8 cellular contexts compared by ENCODE assay signal in the genomic region with DNA sequence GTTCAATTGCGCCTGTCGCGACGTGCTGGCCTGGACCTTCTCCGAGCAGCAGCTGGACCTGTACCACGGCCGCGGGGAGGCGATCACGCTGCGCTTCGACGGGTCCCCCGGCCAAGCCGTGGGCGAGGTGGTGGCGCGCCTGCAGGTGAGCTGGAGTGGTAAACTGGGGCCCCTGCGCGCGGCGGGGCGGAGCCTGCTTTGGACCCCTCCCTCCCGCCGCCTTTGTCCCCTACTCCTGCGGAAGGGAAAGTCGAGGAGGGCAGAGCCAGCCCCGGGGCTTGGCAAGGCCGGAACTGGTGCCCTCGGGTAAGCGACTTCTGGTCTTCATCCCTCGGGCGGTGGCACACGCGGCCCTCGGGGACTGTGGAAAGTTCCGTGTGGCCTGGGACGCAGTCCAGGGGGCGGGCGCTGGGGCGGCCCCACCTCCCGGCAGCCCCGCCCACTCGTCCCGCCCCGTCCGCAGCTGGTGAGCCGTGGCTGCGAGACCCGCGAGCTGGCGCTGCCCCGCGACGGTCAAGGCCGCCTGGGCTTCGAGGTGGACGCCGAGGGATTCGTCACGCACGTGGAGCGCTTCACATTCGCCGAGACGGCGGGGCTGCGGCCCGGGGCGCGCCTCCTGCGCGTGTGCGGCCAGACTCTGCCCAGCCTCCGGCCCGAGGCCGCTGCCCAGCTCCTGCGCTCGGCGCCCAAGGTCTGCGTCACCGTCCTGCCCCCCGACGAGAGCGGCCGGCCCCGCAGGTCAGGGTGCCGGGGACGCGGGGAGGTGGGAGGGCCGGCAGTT. TPM values are rescaled to one million over a fixed set of nuclear protein-coding genes. Genes with fewer than 3 reads are reported as not detected.
A peak's percentile ranks its signal among the peaks of the same experiment; 100 is the strongest.
DNase-seq lines count a peak whose midpoint lies in the region; TF ChIP-seq lines count a peak whose summit lies in the region.
"Had no signal": no experiment of that assay in that cellular context is flagged by ENCODE, and none has a peak within 500 bp of the region (broad histone marks: within the 10 kb centered on the region; RNA-seq: fewer than 3 reads in every experiment).

No MANE protein-coding gene starts in this region.

- H3K4me1 ChIP-seq in duodenal mucosa (ENCODE audit: control insufficient read depth in 1 of 2, insufficient read depth in 2 of 2, low read length in 2 of 2) (peaks cover 9 to 30% of the 10 kb centered on the region in 2 donors), liver (ENCODE audit: control insufficient read depth in 4 of 4, insufficient read depth in 4 of 4, low read length in 3 of 4) (peaks cover 15 to 35% (median 26%) of the 10 kb centered on the region in 4 donors), thyroid gland (peaks cover 5 to 23% of the 10 kb centered on the region in 2 donors), Karpas-422 (ENCODE audit: low read length) (peaks cover 17% of the 10 kb centered on the region)

- H4K20me1 ChIP-seq in Karpas-422 (ENCODE audit: insufficient read depth, low read depth, low read length): peaks cover 4% of the 10 kb centered on the region; the same call in 1 of the 2 replicates

- no peaks in the 10 kb centered on the region for H3K9me2 ChIP-seq in Karpas-422 (replicated peaks; ENCODE audit: insufficient read depth, low read length)

- 26% methylated on average over 91 of the region's 91 CpGs for WGBS in liver
- 36 to 38% methylated on average over 1 to 39 of the region's 91 CpGs for WGBS in thyroid gland, 2 donors

- H3K27me3 ChIP-seq in duodenal mucosa (ENCODE audit: control insufficient read depth in 1 of 2, insufficient read depth in 2 of 2, low read length in 2 of 2): no peaks in the 10 kb centered on the region
- no peaks in the 10 kb centered on the region for H3K27me3 ChIP-seq in liver (ENCODE audit: control insufficient read depth in 4 of 4, insufficient read depth in 4 of 4, low read length in 3 of 4)
- no peaks in the 10 kb centered on the region for H3K27me3 ChIP-seq in thyroid gland
- H3K27me3 ChIP-seq in Karpas-422 (ENCODE audit: low read length): no peaks in the 10 kb centered on the region

- H2AFZ ChIP-seq in Karpas-422 (ENCODE audit: low read length): no peak overlapping the region

- DNase-seq in NCI-H1930 (lab: John Stamatoyannopoulos, UW) (peak; percentile 40 to 65), thyroid gland (peak; percentile 55 to 58), GM10266 (ENCODE audit: extremely low spot score) (no peak), Karpas-422 (no peak), NCI-H2029 treated with DMSO at 0.1 percent for 48 hours (lab: John Stamatoyannopoulos, UW) (no peak)

- TF ChIP-seq CTCF in liver (IDR thresholded peaks at IDR 0.05; ENCODE audit: low read depth, low read length, missing input control) (no peak), thyroid gland (IDR thresholded peaks at IDR 0.05) (no peak), GM10266 (IDR thresholded peaks at IDR 0.05; ENCODE audit: control insufficient read depth, insufficient read depth, low read depth, missing control alignments) (no peak)

- peak overlapping the region in 1 of 2 donors; percentile 43 for H3K9ac ChIP-seq in duodenal mucosa (ENCODE audit: low read depth in 1 of 2, low read length in 2 of 2)
- peak overlapping the region in 1 of 2 donors; percentile 9 for H3K9ac ChIP-seq in liver (ENCODE audit: low read depth in 1 of 2, low read length in 2 of 2)
- H3K9ac ChIP-seq in Karpas-422 (ENCODE audit: low read length): no peak overlapping the region

- no peak for TF ChIP-seq RAD21 in liver (IDR thresholded peaks at IDR 0.05)

- H3K27ac ChIP-seq in duodenal mucosa (ENCODE audit: low read depth, low read length): no peak overlapping the region
- peak overlapping the region; percentile 37 to 72 for H3K27ac ChIP-seq in liver (ENCODE audit: low read depth in 1 of 2, low read length in 2 of 2)
- peak overlapping the region in 1 of 3 donors; percentile 17 for H3K27ac ChIP-seq in thyroid gland
- no peak overlapping the region for H3K27ac ChIP-seq in Karpas-422 (ENCODE audit: low read length)

- H3K9me3 ChIP-seq in duodenal mucosa (ENCODE audit: control insufficient read depth in 1 of 2, low read length in 2 of 2) (no peaks in the 10 kb centered on the region), liver (ENCODE audit: control insufficient read depth in 4 of 4, low read length in 3 of 4) (no peaks in the 10 kb centered on the region), thyroid gland (no peaks in the 10 kb centered on the region), Karpas-422 (ENCODE audit: low read length) (no peaks in the 10 kb centered on the region)

- H3K79me2 ChIP-seq in Karpas-422 (ENCODE audit: low read length): peaks cover 12% of the 10 kb centered on the region

- peak in 1 of 2 donors; percentile 43 for TF ChIP-seq POLR2A in thyroid gland (IDR thresholded peaks at IDR 0.05)

- H3K36me3 ChIP-seq in duodenal mucosa (ENCODE audit: control insufficient read depth in 1 of 2, insufficient read depth in 2 of 2, low read length in 2 of 2): peaks cover 6 to 23% of the 10 kb centered on the region in 2 donors
- H3K36me3 ChIP-seq in liver (ENCODE audit: control insufficient read depth in 4 of 4, insufficient read depth in 3 of 4, low read depth in 1 of 4, low read length in 3 of 4): peaks cover 4 to 10% (median 6%) of the 10 kb centered on the region in 4 donors
- H3K36me3 ChIP-seq in thyroid gland: peaks cover 13 to 19% of the 10 kb centered on the region in 2 donors
- H3K36me3 ChIP-seq in Karpas-422 (ENCODE audit: insufficient read depth, low read length): 0 out of 2 replicates have a peak, but pooled peaks cover 9% of the 10 kb centered on the region

- intact Hi-C loops in thyroid gland (cut with DNase I): no loop called here

- H3K4me3 ChIP-seq in duodenal mucosa (ENCODE audit: low read depth in 1 of 2, low read length in 2 of 2) (peak overlapping the region; percentile 50), liver (ENCODE audit: low read depth in 1 of 3, low read length in 3 of 3) (peak overlapping the region; percentile 31 to 56 (median 52)), thyroid gland (replicated peaks in 1 of 3) (peak overlapping the region in 1 of 3 donors; percentile 29), Karpas-422 (ENCODE audit: low read length) (no peak overlapping the region)

- no peak overlapping the region for H3K4me2 ChIP-seq in Karpas-422 (ENCODE audit: low read depth, low read length, poor library complexity, severe bottlenecking)

TF ChIP-seq in liver, 16 proteins besides CTCF, POLR2A, EP300 and RAD21:
- peak; percentile 41 for TF ChIP-seq SP1 (IDR thresholded peaks at IDR 0.05)
- TF ChIP-seq, protein P1, sequence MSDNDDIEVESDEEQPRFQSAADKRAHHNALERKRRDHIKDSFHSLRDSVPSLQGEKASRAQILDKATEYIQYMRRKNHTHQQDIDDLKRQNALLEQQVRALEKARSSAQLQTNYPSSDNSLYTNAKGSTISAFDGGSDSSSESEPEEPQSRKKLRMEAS (IDR thresholded peaks at IDR 0.05): no peak

RNA-seq across cellular contexts. Expression of a gene that starts 9.2 kb away (rescaled TPM):
- total RNA-seq in liver (10 to 100 TPM; 15.4 to 34.9 TPM), thyroid gland (10 to 100 TPM; 19.2 to 40.6 (median 32.7) TPM)
- 10 to 100 TPM; 16.1 to 29.5 TPM for polyA plus RNA-seq in liver
- 74.6 and 123 TPM in 2 replicates for total RNA-seq in Karpas-422 (2014; rRNA removed; shearing (Covaris generic); ENCODE audit: low replicate concordance)

RNA-seq across cellular contexts. Expression of a gene that starts 15.6 kb away (rescaled TPM):
- total RNA-seq in liver (10 to 100 TPM; 11.1 to 22.6 TPM), thyroid gland (10 to 100 TPM; 40.3 to 55.8 (median 48.7) TPM)
- polyA plus RNA-seq in liver: 10 to 100 TPM; 21.3 to 30.7 TPM
- total RNA-seq in Karpas-422 (2014; rRNA removed; shearing (Covaris generic); ENCODE audit: low replicate concordance): 42.6 and 44.0 TPM in 2 replicates

RNA-seq across cellular contexts. Expression of a gene that starts 31.5 kb away (rescaled TPM):
- total RNA-seq in liver (10 to 100 TPM; 11.5 to 13.4 TPM), thyroid gland (10 to 100 TPM; 18.9 to 54.2 (median 47.0) TPM)
- 10 to 100 TPM in 1 of 2 donors, 1 to 10 TPM in 1; 4.7 to 12.8 TPM for polyA plus RNA-seq in liver
- 20.4 and 28.5 TPM in 2 replicates for total RNA-seq in Karpas-422 (2014; rRNA removed; shearing (Covaris generic); ENCODE audit: low replicate concordance)

RNA-seq across cellular contexts. Expression of a gene that starts 33.1 kb away (rescaled TPM):
- total RNA-seq in liver (10 to 100 TPM; 23.7 to 49.3 TPM), thyroid gland (10 to 100 TPM; 43.1 to 67.8 (median 51.3) TPM)
- polyA plus RNA-seq in liver: 10 to 100 TPM; 22.9 to 49.7 TPM
- 11.8 and 28.0 TPM in 2 replicates for total RNA-seq in Karpas-422 (2014; rRNA removed; shearing (Covaris generic); ENCODE audit: low replicate concordance)

RNA-seq across cellular contexts. Expression of a gene that starts 51.5 kb away (rescaled TPM):
- under 1 TPM; 0.14 to 0.17 TPM for total RNA-seq in liver
- under 1 TPM; 0.32 TPM for polyA plus RNA-seq in liver
- 1 to 10 TPM in 1 of 4 donors, not detected in 3; 1.2 TPM for total RNA-seq in thyroid gland
- total RNA-seq in Karpas-422 (2014; rRNA removed; shearing (Covaris generic); ENCODE audit: low replicate concordance): 0.25 and 0.48 TPM in 2 replicates
- polyA plus RNA-seq: IgD-negative memory B cell had no signal

Comparison
In these comparisons a context has a peak if more than half of its experiments do, and no peak if none do; other contexts are left out.
1. DNase-seq: peak in NCI-H1930 (2 of 2) and thyroid gland (2 of 2); none in GM10266 (single experiment), Karpas-422 (single experiment) and NCI-H2029 treated with DMSO at 0.1 percent for 48 hours (single experiment).
2. H3K27ac ChIP-seq: peak in liver (2 of 2); none in duodenal mucosa (single experiment) and Karpas-422 (single experiment).